ENCODE assay signal across 14 cellular contexts in genomic region chr3:160806686-160807085, GRCh38. TPM values are rescaled to one million over a fixed set of nuclear protein-coding genes. Genes with fewer than 3 reads are reported as not detected.
DNase-seq lines count a peak whose midpoint lies in the region; ATAC-seq and TF ChIP-seq lines count a peak whose summit lies in the region.
"Had no signal": no experiment of that assay in that cellular context is flagged by ENCODE, and none has a peak within 500 bp of the region (broad histone marks: within the 10 kb centered on the region; RNA-seq: fewer than 3 reads in every experiment).

No MANE protein-coding gene starts in this region.

- TF ChIP-seq CTCF in left ventricle myocardium inferior (IDR thresholded peaks at IDR 0.05; ENCODE audit: borderline replicate concordance), result no peak
- no peak for TF ChIP-seq CTCF in WTC11 (IDR thresholded peaks at IDR 0.05)
- TF ChIP-seq CTCF in neural crest cell (conservative IDR thresholded peaks at IDR 0.05), result no peak
- TF ChIP-seq CTCF in foreskin fibroblast (IDR thresholded peaks at IDR 0.05; ENCODE audit: low read depth, low read length), result no peak

- POLR2A ChIA-PET in WTC11 (lab: Charles Lee), result no interaction called here

- DNase-seq in left ventricle myocardium inferior (no peak), left ventricle myocardium superior (no peak), WTC11 (ENCODE audit: low spot score) (no peak), neural crest cell (ENCODE audit: low read depth, low spot score) (no peak), NCI-H69 (lab: John Stamatoyannopoulos, UW) (no peak), foreskin fibroblast (no peak)
- DNase-seq: C1 segment of cervical spinal cord; Calu3; CD4-positive, alpha-beta T cell; DMS 273 treated with DMSO at 0.1 percent for 48 hours; GOT3; H9 had no signal

- no peak overlapping the region for H3K27ac Mint-ChIP-seq in WTC11
- peak overlapping the region; percentile 23 for H3K27ac Mint-ChIP-seq in neural crest cell (ENCODE audit: unreplicated experiment)
- H3K27ac Mint-ChIP-seq: B cell; CD4-positive, alpha-beta T cell had no signal

- peaks cover 92% of the 10 kb centered on the region for H3K4me1 ChIP-seq in left ventricle myocardium inferior
- H3K4me1 ChIP-seq in subcutaneous abdominal adipose tissue (ENCODE audit: control insufficient read depth in 5 of 5, insufficient read depth in 5 of 5, low read length in 5 of 5), result peaks cover 0 to 64% (median 50%) of the 10 kb centered on the region in 5 donors

- H3K27me3 Mint-ChIP-seq in WTC11 (ENCODE audit: low read depth), result no peaks in the 10 kb centered on the region; the same call in 1 of the 2 replicates
- no peaks in the 10 kb centered on the region for H3K27me3 Mint-ChIP-seq in neural crest cell (ENCODE audit: low read depth)
- H3K27me3 Mint-ChIP-seq: CD4-positive, alpha-beta T cell had no signal

- no peak overlapping the region for H3K9ac ChIP-seq in subcutaneous abdominal adipose tissue (ENCODE audit: low read length in 5 of 5)

- H3K27me3 ChIP-seq in left ventricle myocardium inferior (ENCODE audit: low read depth) (no peaks in the 10 kb centered on the region), subcutaneous abdominal adipose tissue (ENCODE audit: control insufficient read depth in 5 of 5, insufficient read depth in 4 of 5, low read length in 5 of 5) (no peaks in the 10 kb centered on the region)

- H3K4me3 ChIP-seq in left ventricle myocardium inferior (no peak overlapping the region), subcutaneous abdominal adipose tissue (ENCODE audit: low read depth in 1 of 5, low read length in 5 of 5) (no peak overlapping the region), foreskin fibroblast (ENCODE audit: low read depth in 1 of 2, low read length in 2 of 2) (no peak overlapping the region)

- intact Hi-C loops in left ventricle myocardium inferior (cut with micrococcal nuclease), result no loop called here
- intact Hi-C loops in left ventricle myocardium superior (cut with micrococcal nuclease), result no loop called here

- H3K36me3 Mint-ChIP-seq in WTC11, result no peaks in the 10 kb centered on the region
- no peaks in the 10 kb centered on the region for H3K36me3 Mint-ChIP-seq in neural crest cell (ENCODE audit: low read depth)

- H3K27ac ChIP-seq in left ventricle myocardium inferior (replicated peaks), result peak overlapping the region; percentile 88
- peak overlapping the region; percentile 31 for H3K27ac ChIP-seq in subcutaneous abdominal adipose tissue (ENCODE audit: low read depth, low read length)

- peaks cover 27% of the 10 kb centered on the region for H3K4me1 Mint-ChIP-seq in WTC11
- H3K4me1 Mint-ChIP-seq in neural crest cell, result peaks cover 16% of the 10 kb centered on the region

- CTCF ChIA-PET in WTC11 (lab: Charles Lee), result no interaction called here

- no peak overlapping the region for H3K4me3 Mint-ChIP-seq in WTC11
- H3K4me3 Mint-ChIP-seq in neural crest cell, result no peak overlapping the region
- H3K4me3 Mint-ChIP-seq: B cell; CD4-positive, alpha-beta T cell; H9 had no signal

- no peaks in the 10 kb centered on the region for H3K36me3 ChIP-seq in left ventricle myocardium inferior
- H3K36me3 ChIP-seq in subcutaneous abdominal adipose tissue (ENCODE audit: control insufficient read depth in 5 of 5, insufficient read depth in 5 of 5, low read length in 5 of 5), result no peaks in the 10 kb centered on the region

- H3K9me3 Mint-ChIP-seq in WTC11, result no peaks in the 10 kb centered on the region
- no peaks in the 10 kb centered on the region for H3K9me3 Mint-ChIP-seq in neural crest cell
- H3K9me3 Mint-ChIP-seq: CD4-positive, alpha-beta T cell; H9 had no signal

- no peaks in the 10 kb centered on the region for H3K9me3 ChIP-seq in left ventricle myocardium inferior (replicated peaks)
- H3K9me3 ChIP-seq in subcutaneous abdominal adipose tissue (ENCODE audit: control insufficient read depth in 5 of 5, low read length in 5 of 5), result no peaks in the 10 kb centered on the region

- no peak for ATAC-seq in left ventricle myocardium superior
- ATAC-seq in WTC11, result no peak

TF ChIP-seq in WTC11, 78 proteins besides CTCF, POLR2A, EP300 and RAD21:
- TF ChIP-seq ZNF512 (CRISPR knock-in tag; IDR thresholded peaks at IDR 0.05; ENCODE audit: borderline replicate concordance) (0 out of 2 replicates have a peak, but pooled peaks have one; percentile 43), MXD4 (CRISPR knock-in tag; IDR thresholded peaks at IDR 0.05; ENCODE audit: borderline replicate concordance) (no peak)

RNA-seq across cellular contexts. Expression of gene PPM1L, which starts 50.7 kb away (rescaled TPM):
- total RNA-seq in left ventricle myocardium inferior (51.1 TPM), left ventricle myocardium superior (56.4 TPM), WTC11 (2021) (16.0 to 18.1 TPM (median 16.1 TPM) in 3 replicates), neural crest cell (33.9 and 34.3 TPM in 2 replicates)
